12 cellular contexts compared by ENCODE assay signal in the genomic region with DNA sequence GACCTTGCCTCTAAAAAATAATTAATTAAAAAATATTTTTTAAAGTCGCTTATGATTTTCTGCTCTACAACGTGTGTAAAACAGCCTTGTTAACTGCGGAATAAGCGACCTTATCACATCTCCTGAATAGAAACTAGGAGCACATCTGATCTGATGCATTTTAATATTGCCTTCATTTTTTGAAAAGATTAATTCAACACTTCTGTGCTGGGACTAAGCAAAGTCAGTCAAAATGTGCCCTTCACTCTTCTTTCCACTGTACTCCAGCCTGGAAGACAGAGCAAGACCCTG. TPM values are rescaled to one million over a fixed set of nuclear protein-coding genes. Genes with fewer than 3 reads are reported as not detected.
"Had no signal": no experiment of that assay in that cellular context is flagged by ENCODE, and none has a peak within 500 bp of the region (broad histone marks: within the 10 kb centered on the region; RNA-seq: fewer than 3 reads in every experiment).

No MANE protein-coding gene starts in this region.

- H3K27ac ChIP-seq: GM23248 had no signal

- H3K9me3 ChIP-seq: HAP-1 had no signal

- H3K4me3 ChIP-seq: GM23248, GM23338, HAP-1 had no signal

- H3K9ac ChIP-seq: GM23248 had no signal

- H2AFZ ChIP-seq: GM23248, GM23338 had no signal

- ATAC-seq: GM23338, HCT116 had no signal

- DNase-seq: GM23248, GOT3, H7, H9, HCEC 1CT, HFFc6 had no signal

- H3K4me2 ChIP-seq: GM23338 had no signal

- FAIRE-seq: H1, H54 had no signal

- H3K36me3 ChIP-seq: HAP-1 had no signal

- H3K4me1 ChIP-seq: HAP-1 had no signal

RNA-seq across cellular contexts. Expression of a gene that starts 12.6 kb away (rescaled TPM):
- total RNA-seq: GM23248, GM23338, H1, H4, H7, H9, HFFc6 had no signal
- polyA plus RNA-seq: GM23248, GM23338, H1 had no signal

RNA-seq across cellular contexts. Expression of a gene that starts 17.3 kb away (rescaled TPM):
- total RNA-seq: GM23248, GM23338, H1, H4, H7, H9, HFFc6 had no signal
- polyA plus RNA-seq: GM23248, GM23338, H1 had no signal

RNA-seq across cellular contexts. Expression of a gene that starts 27.8 kb away (rescaled TPM):
- total RNA-seq: GM23248, GM23338, H1, H4, H7, H9, HFFc6 had no signal
- polyA plus RNA-seq: GM23248, GM23338, H1 had no signal

RNA-seq across cellular contexts. Expression of a gene that starts 39.8 kb away (rescaled TPM):
- total RNA-seq: GM23248, HFFc6 had no signal
- polyA plus RNA-seq: GM23248 had no signal
